In the genomic region with DNA sequence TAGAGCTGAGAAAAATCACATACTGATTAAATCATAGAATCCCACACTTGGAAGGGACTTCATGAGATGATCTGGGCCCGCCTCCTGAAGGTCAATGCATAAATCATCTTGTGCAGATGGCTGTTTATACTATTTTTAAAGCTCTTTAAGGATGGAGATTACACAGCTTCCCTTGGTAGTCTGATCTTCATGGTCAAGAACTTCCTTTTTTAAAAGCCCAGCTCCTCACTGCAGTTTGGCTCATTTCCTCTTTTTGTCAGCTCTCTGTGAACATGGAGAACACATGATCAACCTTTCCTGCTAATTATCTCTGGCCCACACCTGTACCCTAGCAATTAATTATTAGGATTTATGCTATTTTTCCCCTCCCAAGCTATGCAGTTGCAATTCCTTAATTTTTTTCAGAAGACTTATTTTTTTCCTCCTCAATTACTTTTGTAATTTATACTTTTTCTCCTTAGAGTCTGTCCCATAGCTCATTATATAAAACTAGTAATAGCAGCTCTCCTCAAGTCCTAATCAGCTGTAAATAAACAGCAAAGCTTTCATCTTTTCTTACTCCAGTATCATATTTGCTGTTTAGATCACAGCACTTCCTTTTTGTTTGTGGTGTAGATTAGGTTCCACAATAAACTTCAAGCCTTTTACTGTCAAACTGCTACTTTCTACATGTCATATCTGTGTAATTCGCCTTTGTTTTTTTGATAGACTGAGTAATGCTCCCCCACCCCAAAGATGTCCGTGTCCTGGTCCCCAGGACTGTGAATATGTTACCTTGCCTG, we compare ENCODE assay signal across 11 cellular contexts. TPM values are rescaled to one million over a fixed set of nuclear protein-coding genes. Genes with fewer than 3 reads are reported as not detected.
A peak's percentile ranks its signal among the peaks of the same experiment; 100 is the strongest.
DNase-seq lines count a peak whose midpoint lies in the region; ATAC-seq and TF ChIP-seq lines count a peak whose summit lies in the region.
"Had no signal": no experiment of that assay in that cellular context is flagged by ENCODE, and none has a peak within 500 bp of the region (broad histone marks: within the 10 kb centered on the region; RNA-seq: fewer than 3 reads in every experiment).

No MANE protein-coding gene starts in this region.

- no peak for TF ChIP-seq POLR2A in vagina (IDR thresholded peaks at IDR 0.05)

- CTCF ChIA-PET in naive thymus-derived CD4-positive, alpha-beta T cell (lab: Charles Lee), result interaction anchor here (0.8 to 3.9 kb wide), 6 partner anchors 25 to 539 kb away, joined by 3 to 29 read pairs (median 8); no protein-coding TSS in a partner anchor

- H3K27me3 ChIP-seq in naive thymus-derived CD4-positive, alpha-beta T cell (ENCODE audit: control insufficient read depth in 2 of 2, insufficient read depth in 2 of 2, low read length in 2 of 2), result no peaks in the 10 kb centered on the region
- H3K27me3 ChIP-seq in vagina, result no peaks in the 10 kb centered on the region

- H3K27ac Mint-ChIP-seq in naive thymus-derived CD4-positive, alpha-beta T cell, result peak overlapping the region in 3 of 9 donors; percentile 3 to 42 (median 41)

- POLR2A ChIA-PET in naive thymus-derived CD4-positive, alpha-beta T cell (lab: Charles Lee), result interaction anchor here (0.6 to 0.7 kb wide), 2 partner anchors 107 to 708 kb away, joined by 3 read pairs; no protein-coding TSS in a partner anchor

- peaks cover 0 to 27% (median 0%) of the 10 kb centered on the region in 5 donors for H3K27me3 Mint-ChIP-seq in naive thymus-derived CD4-positive, alpha-beta T cell

- no peaks in the 10 kb centered on the region for H3K4me1 ChIP-seq in naive thymus-derived CD4-positive, alpha-beta T cell (ENCODE audit: control insufficient read depth in 2 of 2, insufficient read depth in 2 of 2, low read length in 2 of 2)
- H3K4me1 ChIP-seq in vagina, result no peaks in the 10 kb centered on the region

- TF ChIP-seq CTCF in vagina (IDR thresholded peaks at IDR 0.05), result no peak

- no peaks in the 10 kb centered on the region for H3K36me3 ChIP-seq in naive thymus-derived CD4-positive, alpha-beta T cell (ENCODE audit: control insufficient read depth in 2 of 3, insufficient read depth in 3 of 3, low read length in 3 of 3)
- H3K36me3 ChIP-seq in vagina, result no peaks in the 10 kb centered on the region

- DNase-seq in NCI-H82 (lab: John Stamatoyannopoulos, UW) (peak; percentile 25), NCI-H82 treated with DMSO at 0.1 percent for 48 hours (lab: John Stamatoyannopoulos, UW; ENCODE audit: unreplicated experiment) (no peak), NAMALWA (ENCODE audit: low spot score) (peak; percentile 71), left ventricle myocardium superior (no peak), vagina (ENCODE audit: extremely low spot score in 2 of 2) (no peak), SHP77 treated with DMSO at 0.1 percent for 48 hours (lab: John Stamatoyannopoulos, UW) (no peak)
- DNase-seq in naive thymus-derived CD4-positive, alpha-beta T cell, result no peak
- DNase-seq: activated effector memory CD4-positive, alpha-beta T cell treated with Interleukin-2 at 50 U/mL for 16 hours; islet precursor cell had no signal

- intact Hi-C loops in naive thymus-derived CD4-positive, alpha-beta T cell (cut with micrococcal nuclease), result loop anchor here in 1 of 2 donors (10.0 kb wide), 1 partner anchor 902 kb away; no protein-coding TSS in a partner anchor
- intact Hi-C loops in left ventricle myocardium superior (cut with micrococcal nuclease), result no loop called here
- intact Hi-C loops in vagina (cut with DNase I), result loop anchor here (10.0 kb wide), 1 partner anchor 122 kb away; no protein-coding TSS in a partner anchor

- H3K4me1 Mint-ChIP-seq in naive thymus-derived CD4-positive, alpha-beta T cell, result peaks cover 0 to 24% (median 6%) of the 10 kb centered on the region in 7 donors

- no peak overlapping the region for H3K27ac ChIP-seq in naive thymus-derived CD4-positive, alpha-beta T cell (ENCODE audit: low read depth, low read length)
- H3K27ac ChIP-seq in vagina, result no peak overlapping the region
- H3K27ac ChIP-seq: 22Rv1 had no signal

- no peaks in the 10 kb centered on the region for H3K36me3 Mint-ChIP-seq in naive thymus-derived CD4-positive, alpha-beta T cell

- peak overlapping the region in 1 of 10 donors; percentile 28 for H3K4me3 Mint-ChIP-seq in naive thymus-derived CD4-positive, alpha-beta T cell

- no peaks in the 10 kb centered on the region for H3K9me3 ChIP-seq in naive thymus-derived CD4-positive, alpha-beta T cell (ENCODE audit: control insufficient read depth in 2 of 3, low read length in 3 of 3)
- H3K9me3 ChIP-seq in vagina, result no peaks in the 10 kb centered on the region

- peak; percentile 85 for ATAC-seq in HG02678 (IDR thresholded peaks at IDR 0.05; ENCODE audit: unreplicated experiment)
- peak; percentile 67 for ATAC-seq in naive thymus-derived CD4-positive, alpha-beta T cell
- ATAC-seq in left ventricle myocardium superior, result no peak

- H3K9me3 Mint-ChIP-seq in naive thymus-derived CD4-positive, alpha-beta T cell, result no peaks in the 10 kb centered on the region

- no peak overlapping the region for H3K4me3 ChIP-seq in naive thymus-derived CD4-positive, alpha-beta T cell (ENCODE audit: low read length)
- H3K4me3 ChIP-seq in vagina, result no peak overlapping the region

RNA-seq across cellular contexts. Expression of a gene that starts 25.7 kb away (rescaled TPM):
- not detected for total RNA-seq in naive thymus-derived CD4-positive, alpha-beta T cell
- not detected for polyA plus RNA-seq in naive thymus-derived CD4-positive, alpha-beta T cell
- total RNA-seq in left ventricle myocardium superior, result not detected
- not detected for total RNA-seq in vagina

RNA-seq across cellular contexts. Expression of a gene that starts 52.3 kb away (rescaled TPM):
- total RNA-seq in naive thymus-derived CD4-positive, alpha-beta T cell, result 100 to 1,000 TPM in 1 of 5 experiments, 10 to 100 TPM in 4; 35.7 to 188 (median 41.6) TPM
- polyA plus RNA-seq in naive thymus-derived CD4-positive, alpha-beta T cell, result 10 to 100 TPM; 77.4 to 88.9 TPM
- total RNA-seq in left ventricle myocardium superior, result 6.7 TPM
- total RNA-seq in vagina, result 15.5 TPM

Comparison
In these comparisons a context has a peak if more than half of its experiments do, and no peak if none do; other contexts are left out.
1. DNase-seq: peak in NCI-H82 (single experiment) and NAMALWA (single experiment); none in NCI-H82 treated with DMSO at 0.1 percent for 48 hours (single experiment), naive thymus-derived CD4-positive, alpha-beta T cell (0 of 9), left ventricle myocardium superior (single experiment), vagina (0 of 2) and SHP77 treated with DMSO at 0.1 percent for 48 hours (single experiment).